ENCODE assay signal across 19 cellular contexts in the genomic region with DNA sequence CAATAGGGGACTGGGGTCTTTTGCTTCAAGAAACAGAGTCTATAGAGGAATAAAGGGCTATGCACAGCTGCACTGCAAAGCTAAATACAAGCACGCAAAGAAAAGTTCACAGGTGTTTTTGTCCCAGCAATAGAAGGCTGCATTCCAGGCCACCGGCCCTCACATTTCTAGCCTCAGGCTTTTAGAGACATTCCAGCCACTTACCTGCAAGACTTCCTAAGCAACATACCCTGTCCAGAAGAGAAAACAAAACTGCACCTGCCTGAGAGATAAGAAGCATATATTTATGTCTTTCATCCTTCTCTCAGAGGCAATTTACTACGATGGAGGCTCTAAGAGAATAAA.
A peak's percentile ranks its signal among the peaks of the same experiment; 100 is the strongest.
DNase-seq lines count a peak whose midpoint lies in the region; ATAC-seq and TF ChIP-seq lines count a peak whose summit lies in the region.
"Had no signal": no experiment of that assay in that cellular context is flagged by ENCODE, and none has a peak within 500 bp of the region (broad histone marks: within the 10 kb centered on the region; RNA-seq: fewer than 3 reads in every experiment).

No MANE protein-coding gene starts in this region.

- H3K36me3 ChIP-seq in DOHH2 (ENCODE audit: control insufficient read depth, low read length) (no peaks in the 10 kb centered on the region), HUES48 (ENCODE audit: control insufficient read depth, insufficient read depth, low read length) (no peaks in the 10 kb centered on the region), endodermal cell (ENCODE audit: control insufficient read depth, insufficient read depth, low read length) (no peaks in the 10 kb centered on the region), transverse colon (no peaks in the 10 kb centered on the region)

- no peak for TF ChIP-seq EP300 in transverse colon (IDR thresholded peaks at IDR 0.05; ENCODE audit: low read depth)

- H3K4me1 Mint-ChIP-seq in endodermal cell: peaks cover 80% of the 10 kb centered on the region
- peaks cover 10% of the 10 kb centered on the region for H3K4me1 Mint-ChIP-seq in osteocyte (ENCODE audit: unreplicated experiment)
- H3K4me1 Mint-ChIP-seq: CD8-positive, alpha-beta memory T cell had no signal

- no peaks in the 10 kb centered on the region for H3K9me2 ChIP-seq in DOHH2 (replicated peaks; ENCODE audit: control insufficient read depth, low read length)

- no peaks in the 10 kb centered on the region for H3K9me3 ChIP-seq in DOHH2 (ENCODE audit: control insufficient read depth, insufficient read depth, low read length)
- H3K9me3 ChIP-seq in HUES48 (ENCODE audit: control insufficient read depth, insufficient read depth, low read length): no peaks in the 10 kb centered on the region
- no peaks in the 10 kb centered on the region for H3K9me3 ChIP-seq in endodermal cell (ENCODE audit: control insufficient read depth, low read length)
- no peaks in the 10 kb centered on the region for H3K9me3 ChIP-seq in transverse colon

- H4K20me1 ChIP-seq in DOHH2 (ENCODE audit: control insufficient read depth, insufficient read depth, low read depth, low read length): no peaks in the 10 kb centered on the region

- H3K27me3 ChIP-seq in DOHH2 (ENCODE audit: control insufficient read depth, low read length): no peaks in the 10 kb centered on the region
- peaks cover 29% of the 10 kb centered on the region for H3K27me3 ChIP-seq in HUES48 (ENCODE audit: control insufficient read depth, insufficient read depth, low read length)
- no peaks in the 10 kb centered on the region for H3K27me3 ChIP-seq in endodermal cell (ENCODE audit: control insufficient read depth, insufficient read depth, low read length, poor library complexity, severe bottlenecking)
- no peaks in the 10 kb centered on the region for H3K27me3 ChIP-seq in transverse colon

- H3K4me3 Mint-ChIP-seq in endodermal cell: peak overlapping the region; percentile 13
- H3K4me3 Mint-ChIP-seq in osteocyte (ENCODE audit: unreplicated experiment): no peak overlapping the region
- H3K4me3 Mint-ChIP-seq: CD8-positive, alpha-beta memory T cell had no signal

- in situ Hi-C loops in transverse colon (cut with MboI; ENCODE audit: low pct_ligation_motif_present in 1 of 4, low pct_unique_long_range_greater_than_20kb in 1 of 4, low sequenced_read_pairs in 3 of 4): no loop called here

- H3K27ac Mint-ChIP-seq in endodermal cell (peak overlapping the region; percentile 92), osteocyte (ENCODE audit: unreplicated experiment) (no peak overlapping the region)
- H3K27ac Mint-ChIP-seq: CD8-positive, alpha-beta memory T cell had no signal

- no peaks in the 10 kb centered on the region for H3K79me2 ChIP-seq in DOHH2 (ENCODE audit: control insufficient read depth, low read length)

- H3K27ac ChIP-seq in DOHH2 (ENCODE audit: low read depth, low read length) (no peak overlapping the region), HUES48 (ENCODE audit: low read depth, low read length) (peak overlapping the region; percentile 98), endodermal cell (ENCODE audit: low read depth, low read length) (no peak overlapping the region), transverse colon (peak overlapping the region in 1 of 4 donors; percentile 28)
- H3K27ac ChIP-seq: KMS-11 had no signal

- H3K4me3 ChIP-seq in DOHH2 (ENCODE audit: low read length) (0 out of 2 replicates have a peak overlapping the region, but pooled peaks have one; percentile 23), HUES48 (ENCODE audit: low read depth, low read length) (no peak overlapping the region), endodermal cell (ENCODE audit: low read length) (no peak overlapping the region), transverse colon (no peak overlapping the region)

- H3K36me3 Mint-ChIP-seq in endodermal cell (ENCODE audit: low read depth): no peaks in the 10 kb centered on the region
- H3K36me3 Mint-ChIP-seq in osteocyte (ENCODE audit: unreplicated experiment): no peaks in the 10 kb centered on the region
- H3K36me3 Mint-ChIP-seq: CD8-positive, alpha-beta memory T cell had no signal

- no peaks in the 10 kb centered on the region for H3F3A ChIP-seq in DOHH2 (ENCODE audit: control insufficient read depth, insufficient read depth)

- 35 to 42% methylated on average over 3 of the region's 3 CpGs for WGBS in endodermal cell (ENCODE audit: insufficient coverage in 1 of 2, insufficient read length in 1 of 2), 2 experiments
- 60 to 63% methylated on average over 1 to 3 of the region's 3 CpGs for WGBS in transverse colon (ENCODE audit: low coverage in 1 of 2), 2 donors

- H3K27me3 Mint-ChIP-seq in endodermal cell (ENCODE audit: insufficient read depth) (no peaks in the 10 kb centered on the region), osteocyte (ENCODE audit: unreplicated experiment) (peaks cover 72% of the 10 kb centered on the region)

- H3K4me2 ChIP-seq in DOHH2 (ENCODE audit: low read length): peak overlapping the region; percentile 56
- H3K4me2 ChIP-seq: KMS-11 had no signal

- ATAC-seq in GM18520 (IDR thresholded peaks at IDR 0.05; ENCODE audit: unreplicated experiment) (no peak), GM19467 (IDR thresholded peaks at IDR 0.05; ENCODE audit: unreplicated experiment) (no peak)

- H3K4me1 ChIP-seq in DOHH2 (ENCODE audit: control insufficient read depth, low read length) (peaks cover 19% of the 10 kb centered on the region), HUES48 (ENCODE audit: control insufficient read depth, insufficient read depth, low read length) (peaks cover 75% of the 10 kb centered on the region), endodermal cell (ENCODE audit: control insufficient read depth, insufficient read depth, low read length) (peaks cover 26% of the 10 kb centered on the region), transverse colon (peaks cover 8 to 24% (median 17%) of the 10 kb centered on the region in 4 donors)

- H3K9me3 Mint-ChIP-seq in endodermal cell (no peaks in the 10 kb centered on the region), osteocyte (ENCODE audit: unreplicated experiment) (no peaks in the 10 kb centered on the region)
- H3K9me3 Mint-ChIP-seq: CD8-positive, alpha-beta memory T cell had no signal

- H3K9ac ChIP-seq in HUES48 (ENCODE audit: low read depth, low read length) (peak overlapping the region; percentile 44; the same call in 1 of the 2 replicates), endodermal cell (ENCODE audit: extremely low read depth, low read length, poor library complexity, severe bottlenecking) (no peak overlapping the region)
- H3K9ac ChIP-seq: KMS-11 had no signal

- no peak for TF ChIP-seq POLR2A in transverse colon (IDR thresholded peaks at IDR 0.05)

- DNase-seq in endodermal cell (no peak), left kidney (ENCODE audit: low read depth, low spot score) (peak; percentile 66), transverse colon (no peak), osteocyte (ENCODE audit: extremely low spot score, unreplicated experiment) (no peak)
- DNase-seq: ACHN; C1 segment of cervical spinal cord; CD8-positive, alpha-beta memory T cell; NCI-H1417; NCI-H187; NCI-H2107; NCI-H2227 treated with DMSO at 0.1 percent for 48 hours; NCI-H510A treated with DMSO at 0.1 percent for 48 hours; OCI-M1; SHP77 had no signal

- TF ChIP-seq CTCF in DOHH2 (IDR thresholded peaks at IDR 0.05; ENCODE audit: low read depth, low read length, poor library complexity, severe bottlenecking): no peak
- TF ChIP-seq CTCF in endodermal cell (conservative IDR thresholded peaks at IDR 0.05): no peak
- no peak for TF ChIP-seq CTCF in transverse colon (IDR thresholded peaks at IDR 0.05)
- no peak for TF ChIP-seq CTCF in osteocyte (IDR thresholded peaks at IDR 0.05)

- intact Hi-C loops in transverse colon (cut with DNase I; ENCODE audit: low total_unique reads): no loop called here
